1 cellular context compared by ENCODE assay signal in genomic region chr12:49928476-49928875, GRCh38.
TF ChIP-seq lines count a peak whose summit lies in the region.

No MANE protein-coding gene starts in this region.

TF ChIP-seq in K562, 482 proteins besides CTCF, POLR2A, EP300 and RAD21:
- TF ChIP-seq MBD1 (CRISPR knock-in tag; IDR thresholded peaks at IDR 0.05) (no peak), ZBTB11 (CRISPR knock-in tag; IDR thresholded peaks at IDR 0.05) (no peak), DDX20 (tag; IDR thresholded peaks at IDR 0.05; ENCODE audit: low read depth) (no peak), ZNF695 (CRISPR knock-in tag; IDR thresholded peaks at IDR 0.05) (no peak), CTBP1 (IDR thresholded peaks at IDR 0.05; ENCODE audit: borderline replicate concordance) (no peak), BRF1 (IDR thresholded peaks at IDR 0.05; ENCODE audit: borderline replicate concordance, extremely low read depth, insufficient read length) (no peak), MYBL2 (IDR thresholded peaks at IDR 0.05; ENCODE audit: low read depth) (no peak), MYBL2 (CRISPR knock-in tag; IDR thresholded peaks at IDR 0.05; ENCODE audit: borderline replicate concordance) (no peak), PHF8 (IDR thresholded peaks at IDR 0.05; ENCODE audit: borderline replicate concordance, low read length) (no peak), ZNF655 (CRISPR knock-in tag; IDR thresholded peaks at IDR 0.05) (no peak), ZNF766 (CRISPR knock-in tag; conservative IDR thresholded peaks at IDR 0.05) (no peak), ATF3 (IDR thresholded peaks at IDR 0.05) (no peak), ATF3 (CRISPR knock-in tag; conservative IDR thresholded peaks at IDR 0.05) (no peak), HSF4 (CRISPR knock-in tag; IDR thresholded peaks at IDR 0.05; ENCODE audit: borderline replicate concordance) (no peak), SETDB1 (IDR thresholded peaks at IDR 0.05; ENCODE audit: low read length) (no peak), MTF1 (CRISPR knock-in tag; IDR thresholded peaks at IDR 0.05; ENCODE audit: borderline replicate concordance) (no peak), SNAPC5 (CRISPR knock-in tag; IDR thresholded peaks at IDR 0.05) (no peak), ZNF431 (CRISPR knock-in tag; IDR thresholded peaks at IDR 0.05) (no peak), ZSCAN32 (CRISPR knock-in tag; IDR thresholded peaks at IDR 0.05) (no peak), SUPT5H (IDR thresholded peaks at IDR 0.05) (no peak), ZNF740 (CRISPR knock-in tag; IDR thresholded peaks at IDR 0.05) (no peak), ZNF740 (tag; IDR thresholded peaks at IDR 0.05) (no peak)
TF ChIP-seq in K562: peak in this region for 0.
